ENCODE assay signal across 8 cellular contexts in the genomic region with DNA sequence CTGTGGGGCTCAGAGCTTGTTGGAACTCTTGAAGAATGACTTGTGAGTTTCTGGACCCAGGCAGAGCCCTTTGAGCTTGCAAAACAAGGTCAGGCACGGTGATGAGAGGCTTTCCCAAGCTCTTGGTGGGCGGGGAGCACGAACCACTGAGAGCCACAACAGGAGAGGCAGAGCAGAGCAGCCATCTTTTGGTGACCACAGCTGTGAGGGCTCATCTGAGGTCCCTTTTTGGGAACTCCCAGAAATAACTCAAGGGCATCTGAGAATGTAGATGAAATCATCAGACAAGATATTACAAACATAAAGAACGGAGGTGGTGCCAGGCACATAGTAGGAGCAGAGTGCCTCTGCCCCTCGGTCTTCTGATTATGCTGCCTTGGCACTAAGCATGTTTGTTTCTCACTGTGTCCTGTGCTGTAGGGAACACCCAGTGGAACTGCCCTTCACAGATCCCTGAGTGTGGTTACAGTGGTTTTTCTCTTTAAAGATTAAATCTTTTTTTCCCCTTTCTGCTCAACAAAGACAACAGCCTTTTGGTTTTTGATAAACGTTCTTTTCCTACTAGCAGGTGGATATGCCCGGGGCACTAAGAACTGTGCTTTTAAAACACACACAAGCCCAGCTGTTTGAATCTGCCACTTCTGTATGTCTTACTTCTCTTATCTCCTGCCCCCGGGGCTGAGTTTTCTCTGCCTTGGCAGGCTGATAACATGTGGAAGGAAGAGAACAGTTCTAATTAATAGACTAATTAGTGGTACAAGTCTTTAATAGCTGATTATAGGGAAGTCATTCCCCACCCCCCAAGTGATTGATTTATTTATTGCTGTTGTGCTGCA. TPM values are rescaled to one million over a fixed set of nuclear protein-coding genes. Genes with fewer than 3 reads are reported as not detected.
DNase-seq lines count a peak whose midpoint lies in the region; ATAC-seq and TF ChIP-seq lines count a peak whose summit lies in the region.

No MANE protein-coding gene starts in this region.

- H3K9me2 ChIP-seq in Loucy (replicated peaks; ENCODE audit: low read depth, low read length): no peaks in the 10 kb centered on the region

- no TSS peak for BruUV-seq in A673 (replicated peaks; lab: Mats Ljungman, UMichigan)

- TF ChIP-seq CTCF in DND-41 (IDR thresholded peaks at IDR 0.05; ENCODE audit: borderline replicate concordance, extremely low read depth, low read length, poor library complexity, severe bottlenecking) (no peak), Loucy (conservative IDR thresholded peaks at IDR 0.05; ENCODE audit: low read length) (no peak), A673 (conservative IDR thresholded peaks at IDR 0.05; ENCODE audit: low read depth, low read length) (no peak)

- H3K79me2 ChIP-seq in DND-41 (ENCODE audit: insufficient read depth, low read length): peaks cover 21% of the 10 kb centered on the region
- peaks cover 16% of the 10 kb centered on the region for H3K79me2 ChIP-seq in Loucy (ENCODE audit: insufficient read depth, low read length)

- H3K9ac ChIP-seq in DND-41 (ENCODE audit: low read depth, low read length) (peak overlapping the region; percentile 50), Loucy (ENCODE audit: low read depth, low read length, poor library complexity, severe bottlenecking) (peak overlapping the region; percentile 67), mucosa of stomach (ENCODE audit: low read length) (peak overlapping the region; percentile 18)

- H4K20me1 ChIP-seq in DND-41 (ENCODE audit: insufficient read depth, low read length) (no peaks in the 10 kb centered on the region), Loucy (ENCODE audit: insufficient read depth, low read length, poor library complexity, severe bottlenecking) (peaks cover 1% of the 10 kb centered on the region)

- peak; percentile 81 for ATAC-seq in DND-41 (ENCODE audit: insufficient read depth, low read depth)
- ATAC-seq in activated CD8-positive, alpha-beta memory T cell treated with anti-CD3 and anti-CD28 coated beads, Interleukin-2, amount 10 ng/mL, durations not matched to agents 7 days and 5 days: peak; percentile 40
- ATAC-seq in GM21529 (IDR thresholded peaks at IDR 0.05; ENCODE audit: unreplicated experiment): no peak
- ATAC-seq in GM18498 (IDR thresholded peaks at IDR 0.05; ENCODE audit: unreplicated experiment): no peak

- no peaks in the 10 kb centered on the region for H3K27me3 Mint-ChIP-seq in activated CD8-positive, alpha-beta memory T cell treated with anti-CD3 and anti-CD28 coated beads, Interleukin-2, amount 10 ng/mL, durations not matched to agents 7 days and 5 days

- intact Hi-C loops in A673 (cut with micrococcal nuclease; ENCODE audit: unreplicated experiment): no loop called here

- H2AFZ ChIP-seq in DND-41 (ENCODE audit: low read depth, low read length) (0 out of 2 replicates have a peak overlapping the region, but pooled peaks have one; percentile 6), Loucy (ENCODE audit: low read length) (peak overlapping the region; percentile 32)

- H3K9me3 ChIP-seq in DND-41 (ENCODE audit: insufficient read depth, low read length, severe bottlenecking) (no peaks in the 10 kb centered on the region), Loucy (ENCODE audit: insufficient read depth, low read depth, low read length) (no peaks in the 10 kb centered on the region), mucosa of stomach (ENCODE audit: control insufficient read depth, low read length) (no peaks in the 10 kb centered on the region), A673 (ENCODE audit: low read depth, low read length, poor library complexity, severe bottlenecking) (no peaks in the 10 kb centered on the region)

- H3K4me2 ChIP-seq in DND-41 (ENCODE audit: insufficient read depth, low read length) (peak overlapping the region; percentile 68), Loucy (ENCODE audit: low read depth, low read length, poor library complexity, severe bottlenecking) (peak overlapping the region; percentile 80)

- H3K36me3 Mint-ChIP-seq in activated CD8-positive, alpha-beta memory T cell treated with anti-CD3 and anti-CD28 coated beads, Interleukin-2, amount 10 ng/mL, durations not matched to agents 7 days and 5 days: peaks cover 1% of the 10 kb centered on the region

- peak overlapping the region; percentile 86 for H3K27ac Mint-ChIP-seq in activated CD8-positive, alpha-beta memory T cell treated with anti-CD3 and anti-CD28 coated beads, Interleukin-2, amount 10 ng/mL, durations not matched to agents 7 days and 5 days

- H3K36me3 ChIP-seq in DND-41 (ENCODE audit: insufficient read depth, low read length): peaks cover 2% of the 10 kb centered on the region; the same call in 1 of the 2 replicates
- H3K36me3 ChIP-seq in Loucy (ENCODE audit: insufficient read depth, low read length): no peaks in the 10 kb centered on the region
- no peaks in the 10 kb centered on the region for H3K36me3 ChIP-seq in mucosa of stomach (ENCODE audit: control insufficient read depth, insufficient read depth, low read length)
- H3K36me3 ChIP-seq in A673 (ENCODE audit: insufficient read depth, low read length, poor library complexity, severe bottlenecking): no peaks in the 10 kb centered on the region

- H3K9me3 Mint-ChIP-seq in activated CD8-positive, alpha-beta memory T cell treated with anti-CD3 and anti-CD28 coated beads, Interleukin-2, amount 10 ng/mL, durations not matched to agents 7 days and 5 days (ENCODE audit: low read depth): no peaks in the 10 kb centered on the region

- DNase-seq in DND-41 (peak; percentile 82), A673 (ENCODE audit: low spot score) (no peak), NCI-H446 (lab: John Stamatoyannopoulos, UW) (no peak)
- DNase-seq in activated CD8-positive, alpha-beta memory T cell treated with anti-CD3 and anti-CD28 coated beads, Interleukin-2, amount 10 ng/mL, durations not matched to agents 7 days and 5 days: peak; percentile 71

- peaks cover 67% of the 10 kb centered on the region for H3K4me1 Mint-ChIP-seq in activated CD8-positive, alpha-beta memory T cell treated with anti-CD3 and anti-CD28 coated beads, Interleukin-2, amount 10 ng/mL, durations not matched to agents 7 days and 5 days

- CTCF ChIA-PET in activated CD8-positive, alpha-beta memory T cell treated with anti-CD3 and anti-CD28 coated beads, Interleukin-2, amount 10 ng/mL, durations not matched to agents 7 days and 5 days (lab: Charles Lee): interaction anchor here (1.0 to 17.5 kb wide), 11 partner anchors 10 to 90 kb away, joined by 3 to 414 read pairs (median 7); no protein-coding TSS in a partner anchor
- CTCF ChIA-PET in A673 (lab: Charles Lee): interaction anchor here (0.7 kb wide), 1 partner anchor 39 kb away, joined by 4 read pairs; no protein-coding TSS in a partner anchor

- H3K4me3 ChIP-seq in DND-41 (ENCODE audit: low read depth in 1 of 2, low read length in 2 of 2): peak overlapping the region in 1 of 2 experiments; percentile 49; a peak in 2 of 4 replicates
- H3K4me3 ChIP-seq in Loucy (ENCODE audit: low read length, poor library complexity, severe bottlenecking): peak overlapping the region; percentile 62
- H3K4me3 ChIP-seq in mucosa of stomach (ENCODE audit: low read length): no peak overlapping the region
- no peak overlapping the region for H3K4me3 ChIP-seq in A673 (ENCODE audit: low read depth, low read length, poor library complexity, severe bottlenecking)

- peak overlapping the region; percentile 20 for H3K4me3 Mint-ChIP-seq in activated CD8-positive, alpha-beta memory T cell treated with anti-CD3 and anti-CD28 coated beads, Interleukin-2, amount 10 ng/mL, durations not matched to agents 7 days and 5 days

- POLR2A ChIA-PET in A673 (lab: Charles Lee; ENCODE audit: low non-redundant PET): no interaction called here

- H3F3A ChIP-seq in Loucy (ENCODE audit: low read depth): peaks cover 13% of the 10 kb centered on the region

- peaks cover 73% of the 10 kb centered on the region for H3K4me1 ChIP-seq in DND-41 (ENCODE audit: insufficient read depth, low read length)
- H3K4me1 ChIP-seq in Loucy (ENCODE audit: insufficient read depth, low read length, poor library complexity, severe bottlenecking): peaks cover 68% of the 10 kb centered on the region
- peaks cover 38% of the 10 kb centered on the region for H3K4me1 ChIP-seq in mucosa of stomach (ENCODE audit: control insufficient read depth, insufficient read depth, low read length)
- no peaks in the 10 kb centered on the region for H3K4me1 ChIP-seq in A673 (ENCODE audit: insufficient read depth, low read length, poor library complexity, severe bottlenecking)

- H3K27ac ChIP-seq in DND-41 (ENCODE audit: low read length): peak overlapping the region; percentile 92
- no peak overlapping the region for H3K27ac ChIP-seq in A673 (ENCODE audit: low read depth, low read length, poor library complexity, severe bottlenecking)

- H3K27me3 ChIP-seq in DND-41 (ENCODE audit: insufficient read depth, low read length, poor library complexity): no peaks in the 10 kb centered on the region
- H3K27me3 ChIP-seq in Loucy (ENCODE audit: insufficient read depth, low read length, poor library complexity, severe bottlenecking): no peaks in the 10 kb centered on the region
- no peaks in the 10 kb centered on the region for H3K27me3 ChIP-seq in mucosa of stomach (ENCODE audit: control insufficient read depth, insufficient read depth, low read length)
- H3K27me3 ChIP-seq in A673 (replicated peaks; ENCODE audit: insufficient read depth, low read depth, low read length, poor library complexity): no peaks in the 10 kb centered on the region

RNA-seq across cellular contexts. Expression of a gene that starts 37.7 kb away (rescaled TPM):
- under 1 TPM; 0.02 to 0.06 TPM for total RNA-seq in activated CD8-positive, alpha-beta memory T cell treated with anti-CD3 and anti-CD28 coated beads, Interleukin-2, amount 10 ng/mL, durations not matched to agents 7 days and 5 days
- not detected in 2 replicates for total RNA-seq in A673 (2021)

Comparison
In these comparisons a context has a peak if more than half of its experiments do, and no peak if none do; other contexts are left out.
1. ATAC-seq: peak in DND-41 (single experiment) and activated CD8-positive, alpha-beta memory T cell treated with anti-CD3 and anti-CD28 coated beads, Interleukin-2, amount 10 ng/mL, durations not matched to agents 7 days and 5 days (single experiment); none in GM21529 (single experiment) and GM18498 (single experiment).
2. DNase-seq: peak in DND-41 (single experiment) and activated CD8-positive, alpha-beta memory T cell treated with anti-CD3 and anti-CD28 coated beads, Interleukin-2, amount 10 ng/mL, durations not matched to agents 7 days and 5 days (single experiment); none in A673 (single experiment) and NCI-H446 (0 of 2).
3. Peak in every context shown above with its lines, with median percentiles within 50 percentile points of each other: H3K9ac ChIP-seq.